ENCODE assay signal across 8 cellular contexts in the genomic region with DNA sequence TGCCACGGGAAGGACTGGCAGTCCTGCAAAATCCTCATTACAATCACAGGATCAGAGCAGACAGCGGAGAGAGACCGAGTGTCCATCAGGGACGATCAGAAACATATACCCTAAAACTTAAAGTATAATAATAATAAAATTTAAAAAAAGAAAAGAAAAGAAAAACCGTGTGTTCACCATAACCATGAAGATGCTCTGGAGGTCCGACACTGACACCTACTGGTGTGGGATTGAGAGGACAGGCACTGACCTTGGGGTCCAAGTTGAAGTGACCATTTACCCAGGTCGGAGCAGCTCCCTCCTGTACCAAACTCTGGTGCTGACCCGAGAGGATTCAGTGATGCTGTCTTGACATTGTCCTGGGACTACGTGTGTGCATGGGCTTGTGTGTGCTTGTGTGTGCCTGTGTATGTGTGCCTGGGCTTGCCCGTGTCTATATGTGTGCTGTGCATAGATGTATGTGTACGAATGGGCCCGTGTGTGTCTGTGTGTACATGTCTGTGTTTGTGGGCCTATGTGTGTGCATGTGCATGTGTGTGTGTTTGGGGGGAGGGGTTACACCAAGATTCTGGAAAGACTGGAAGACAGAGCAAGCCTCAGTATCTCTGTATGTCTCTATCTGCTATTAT. TPM values are rescaled to one million over a fixed set of nuclear protein-coding genes. Genes with fewer than 3 reads are reported as not detected.
DNase-seq lines count a peak whose midpoint lies in the region; ATAC-seq and TF ChIP-seq lines count a peak whose summit lies in the region.

No MANE protein-coding gene starts in this region.

- no peak overlapping the region for H3K4me2 ChIP-seq in KMS-11

- no peak overlapping the region for H2AFZ ChIP-seq in KMS-11 (ENCODE audit: low read depth)

- H3K4me1 ChIP-seq in KMS-11 (ENCODE audit: low read depth, poor library complexity, severe bottlenecking), result no peaks in the 10 kb centered on the region

- H3K36me3 ChIP-seq in KMS-11 (ENCODE audit: insufficient read depth), result no peaks in the 10 kb centered on the region

- peaks cover 92% of the 10 kb centered on the region; the same call in 1 of the 2 replicates for H3K27me3 ChIP-seq in KMS-11 (ENCODE audit: insufficient read depth, low read depth)

- H3K27ac ChIP-seq in KMS-11, result no peak overlapping the region

- no peak overlapping the region for H3K4me3 ChIP-seq in KMS-11 (IDR thresholded peaks at IDR 0.05; ENCODE audit: insufficient read depth, low read depth, low read length)
- no peak overlapping the region for H3K4me3 ChIP-seq in WI38 (ENCODE audit: low read depth, low read length)

- TF ChIP-seq CTCF in KMS-11 (conservative IDR thresholded peaks at IDR 0.05; ENCODE audit: low read depth, low read length) (peak; percentile 63), WI38 (IDR thresholded peaks at IDR 0.05; ENCODE audit: low read depth, low read length) (peak; percentile 48)

- intact Hi-C loops in left ventricle myocardium superior (cut with micrococcal nuclease), result no loop called here

- H4K20me1 ChIP-seq in KMS-11 (ENCODE audit: insufficient read depth), result no peaks in the 10 kb centered on the region

- H3K9ac ChIP-seq in KMS-11, result no peak overlapping the region

- ATAC-seq in left ventricle myocardium superior (peak; percentile 42), GM18511 (IDR thresholded peaks at IDR 0.05; ENCODE audit: unreplicated experiment) (no peak), HG03439 (IDR thresholded peaks at IDR 0.05; ENCODE audit: unreplicated experiment) (no peak)

- no peaks in the 10 kb centered on the region for H3K79me2 ChIP-seq in KMS-11 (ENCODE audit: insufficient read depth, low read depth)

- DNase-seq in activated naive CD4-positive, alpha-beta T cell treated with Interleukin-2 at 50 U/mL for 16 hours, result peak; percentile 19
- no peak for DNase-seq in activated naive CD4-positive, alpha-beta T cell treated with anti-CD3 and anti-CD28 coated beads, Interleukin-2, amount 50 U/mL, for 16 hours
- DNase-seq in left ventricle myocardium superior, result no peak
- peak; percentile 26 to 31 for DNase-seq in stimulated activated CD4-positive, alpha-beta T cell treated with anti-CD3 and anti-CD28 coated beads, Interleukin-2, amount 100 ng/mL, for 48 hours

RNA-seq across cellular contexts. Expression of gene CD300LD, which starts 10.0 kb away (rescaled TPM):
- not detected for total RNA-seq in left ventricle myocardium superior

RNA-seq across cellular contexts. Expression of gene CD300E, which starts 21.5 kb away (rescaled TPM):
- 0.27 TPM for total RNA-seq in left ventricle myocardium superior

RNA-seq across cellular contexts. Expression of gene CD300H, which starts 34.7 kb away (rescaled TPM):
- not detected for total RNA-seq in left ventricle myocardium superior

RNA-seq across cellular contexts. Expression of gene CD300C, which starts 56.1 kb away (rescaled TPM):
- total RNA-seq in left ventricle myocardium superior, result 0.82 TPM

Comparison
In these comparisons a context has a peak if more than half of its experiments do, and no peak if none do; other contexts are left out.
1. DNase-seq: peak in activated naive CD4-positive, alpha-beta T cell treated with Interleukin-2 at 50 U/mL for 16 hours (single experiment) and stimulated activated CD4-positive, alpha-beta T cell treated with anti-CD3 and anti-CD28 coated beads, Interleukin-2, amount 100 ng/mL, for 48 hours (2 of 2); none in activated naive CD4-positive, alpha-beta T cell treated with anti-CD3 and anti-CD28 coated beads, Interleukin-2, amount 50 U/mL, for 16 hours (single experiment) and left ventricle myocardium superior (single experiment).